8 cellular contexts compared by ENCODE assay signal in genomic region chr1:148748563-148749334, GRCh38. TPM values are rescaled to one million over a fixed set of nuclear protein-coding genes. Genes with fewer than 3 reads are reported as not detected.
DNase-seq lines count a peak whose midpoint lies in the region; ATAC-seq and TF ChIP-seq lines count a peak whose summit lies in the region.
"Not testable (repeated sequence)": the region's sequence is repeated elsewhere in the genome, so short reads cannot be mapped to it uniquely, and the experiment has no call there.

Gene NUDT4B (plus strand): TSS chr1:148748774. CDS start chr1:148748953, 179 bp downstream.

- H3K9me3 Mint-ChIP-seq in activated T-helper 17 cell treated with anti-CD3 and anti-CD28 coated beads, Interleukin-2, amount 50 U/mL, for 72 hours; neural progenitor cell: not testable (repeated sequence)

- not testable (repeated sequence) for H3K79me2 ChIP-seq in neural progenitor cell (ENCODE audit: low read depth)

- H3K4me1 Mint-ChIP-seq in activated T-helper 17 cell treated with anti-CD3 and anti-CD28 coated beads, Interleukin-2, amount 50 U/mL, for 72 hours; neural progenitor cell: not testable (repeated sequence)

- H3K4me2 ChIP-seq in neural progenitor cell, result not testable (repeated sequence)

- H3F3A ChIP-seq in neural progenitor cell (ENCODE audit: low read depth), result not testable (repeated sequence)

- DNase-seq in A172 (ENCODE audit: low spot score); HT-29 (ENCODE audit: low spot score); Right ventricle myocardium superior; neural progenitor cell (ENCODE audit: low spot score): not testable (repeated sequence)

- ATAC-seq in GM18907 (IDR thresholded peaks at IDR 0.05; ENCODE audit: unreplicated experiment) (peak; percentile 56), GM21717 (IDR thresholded peaks at IDR 0.05; ENCODE audit: unreplicated experiment) (peak; percentile 40), HG02981 (IDR thresholded peaks at IDR 0.05; ENCODE audit: unreplicated experiment) (peak; percentile 27), Right ventricle myocardium superior (ENCODE audit: poor library complexity) (peak; percentile 77)
- ATAC-seq in activated T-helper 17 cell treated with anti-CD3 and anti-CD28 coated beads, Interleukin-2, amount 50 U/mL, for 72 hours (replicated peaks), result peak; percentile 79

- not testable (repeated sequence) for H3K9ac ChIP-seq in neural progenitor cell

- H3K4me1 ChIP-seq in neural progenitor cell, result not testable (repeated sequence)

- intact Hi-C loops in Right ventricle myocardium superior (cut with DNase I), result not testable (repeated sequence)

- H3K4me3 ChIP-seq in neural progenitor cell, result not testable (repeated sequence)

- H3K36me3 ChIP-seq in neural progenitor cell, result not testable (repeated sequence)

- not testable (repeated sequence) for H3K36me3 Mint-ChIP-seq in activated T-helper 17 cell treated with anti-CD3 and anti-CD28 coated beads, Interleukin-2, amount 50 U/mL, for 72 hours (ENCODE audit: low read depth); neural progenitor cell

- TF ChIP-seq CTCF in neural progenitor cell (IDR thresholded peaks at IDR 0.05), result not testable (repeated sequence)

- H3K27ac Mint-ChIP-seq in activated T-helper 17 cell treated with anti-CD3 and anti-CD28 coated beads, Interleukin-2, amount 50 U/mL, for 72 hours; neural progenitor cell: not testable (repeated sequence)

- not testable (repeated sequence) for H4K20me1 ChIP-seq in neural progenitor cell (ENCODE audit: low read depth)

- not testable (repeated sequence) for H3K27me3 ChIP-seq in neural progenitor cell

- H3K4me3 Mint-ChIP-seq in activated T-helper 17 cell treated with anti-CD3 and anti-CD28 coated beads, Interleukin-2, amount 50 U/mL, for 72 hours; neural progenitor cell: not testable (repeated sequence)

- H3K27ac ChIP-seq in neural progenitor cell, result not testable (repeated sequence)

- not testable (repeated sequence) for H3K27me3 Mint-ChIP-seq in activated T-helper 17 cell treated with anti-CD3 and anti-CD28 coated beads, Interleukin-2, amount 50 U/mL, for 72 hours; neural progenitor cell (ENCODE audit: insufficient read depth, low read depth)

- H2AFZ ChIP-seq in neural progenitor cell (replicated peaks), result not testable (repeated sequence)

- not testable (repeated sequence) for H3K9me3 ChIP-seq in neural progenitor cell (ENCODE audit: low read depth)

RNA-seq across cellular contexts. Expression of gene NUDT4B, which starts in this region (rescaled TPM):
- total RNA-seq in A172 (2014; rRNA removed; shearing (Covaris generic)), result 14.0 and 15.7 TPM in 2 replicates
- total RNA-seq in HT-29 (2014; rRNA removed; shearing (Covaris generic)), result 26.1 and 40.8 TPM in 2 replicates
- total RNA-seq in activated T-helper 17 cell treated with anti-CD3 and anti-CD28 coated beads, Interleukin-2, amount 50 U/mL, for 72 hours, result under 1 TPM in 1 of 2 donors, not detected in 1; 0.58 TPM
- 0.38 TPM for total RNA-seq in Right ventricle myocardium superior
- total RNA-seq in neural progenitor cell (ENCODE audit: low replicate concordance), result 10.9 and 21.5 TPM in 2 replicates

Comparison
In these comparisons a context has a peak if more than half of its experiments do, and no peak if none do; other contexts are left out.
1. Peak in ATAC-seq in activated T-helper 17 cell treated with anti-CD3 and anti-CD28 coated beads, Interleukin-2, amount 50 U/mL, for 72 hours; RNA of the gene not detected or under 1 TPM.
2. Peak in ATAC-seq in Right ventricle myocardium superior; RNA of the gene not detected or under 1 TPM.
3. ATAC-seq: peak in every context shown above with its lines; median percentile 79 in activated T-helper 17 cell treated with anti-CD3 and anti-CD28 coated beads, Interleukin-2, amount 50 U/mL, for 72 hours; 77 in Right ventricle myocardium superior; 56 in GM18907; 40 in GM21717; 27 in HG02981.